ENCODE assay signal across 9 cellular contexts in the genomic region with DNA sequence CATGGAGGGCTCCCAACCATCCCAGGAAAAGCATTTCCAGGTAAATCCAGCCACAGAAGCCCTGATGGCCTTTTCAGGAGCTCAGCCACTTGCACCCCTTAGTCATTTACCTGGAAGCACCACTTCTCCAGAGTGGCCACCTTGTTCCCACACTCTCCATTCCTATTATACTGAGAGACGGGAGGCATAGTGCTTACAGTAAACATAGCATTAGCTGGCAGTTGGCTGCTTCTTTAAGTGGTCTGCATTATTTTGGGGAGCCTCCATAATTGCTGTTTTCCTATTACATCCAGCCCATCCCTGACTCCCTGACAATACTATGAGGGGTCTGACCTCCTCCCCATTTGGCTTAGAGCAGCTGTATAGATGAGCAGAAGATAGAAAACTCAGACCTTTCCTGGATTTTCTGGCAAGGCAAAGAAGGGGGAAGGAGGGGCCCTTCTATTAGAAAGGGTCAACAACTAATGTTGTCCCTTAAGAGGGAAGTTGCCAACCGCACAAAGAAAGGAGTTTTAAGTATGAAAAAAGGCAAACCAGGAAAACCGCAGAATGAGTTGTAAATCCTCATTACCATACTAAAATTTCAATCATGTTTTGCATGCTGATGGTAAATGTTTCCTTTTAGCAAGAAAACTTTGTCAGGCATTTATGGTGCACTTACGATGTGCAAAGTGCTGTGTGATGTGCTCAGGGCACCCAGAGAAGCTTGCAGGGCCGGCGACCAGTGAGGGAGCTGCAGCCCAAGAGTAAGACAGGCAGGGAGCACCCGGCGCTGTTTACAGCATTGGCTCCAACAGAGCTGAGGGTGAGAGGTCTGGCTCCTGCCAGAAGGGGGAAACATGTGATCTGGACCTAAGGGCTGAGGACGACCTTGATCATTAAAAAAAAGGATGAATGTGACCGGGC.
DNase-seq lines count a peak whose midpoint lies in the region; ATAC-seq and TF ChIP-seq lines count a peak whose summit lies in the region.
"Had no signal": no experiment of that assay in that cellular context is flagged by ENCODE, and none has a peak within 500 bp of the region (broad histone marks: within the 10 kb centered on the region; RNA-seq: fewer than 3 reads in every experiment).

No MANE protein-coding gene starts in this region.

- H3K27me3 Mint-ChIP-seq in osteocyte (ENCODE audit: unreplicated experiment) = no peaks in the 10 kb centered on the region
- no peaks in the 10 kb centered on the region for H3K27me3 Mint-ChIP-seq in activated naive CD8-positive, alpha-beta T cell treated with anti-CD3 and anti-CD28 coated beads, Interleukin-2, amount 50 U/mL, for 24 hours
- H3K27me3 Mint-ChIP-seq: activated CD4-positive, alpha-beta T cell treated with anti-CD3 and anti-CD28 coated beads, Interleukin-2, amount 10 ng/mL, durations not matched to agents 7 days and 5 days had no signal

- H3K36me3 Mint-ChIP-seq in osteocyte (ENCODE audit: unreplicated experiment) = no peaks in the 10 kb centered on the region
- H3K36me3 Mint-ChIP-seq in activated naive CD8-positive, alpha-beta T cell treated with anti-CD3 and anti-CD28 coated beads, Interleukin-2, amount 50 U/mL, for 24 hours (ENCODE audit: low read depth) = no peaks in the 10 kb centered on the region

- ATAC-seq in GM19452 (IDR thresholded peaks at IDR 0.05; ENCODE audit: unreplicated experiment) (no peak), HG02588 (IDR thresholded peaks at IDR 0.05; ENCODE audit: unreplicated experiment) (no peak), HG03135 (IDR thresholded peaks at IDR 0.05; ENCODE audit: unreplicated experiment) (no peak)
- no peak for ATAC-seq in activated naive CD8-positive, alpha-beta T cell treated with anti-CD3 and anti-CD28 coated beads, Interleukin-2, amount 50 U/mL, for 24 hours

- H3K4me3 ChIP-seq in GM12875 (ENCODE audit: low read depth, low read length) (no peak overlapping the region), fibroblast of villous mesenchyme (ENCODE audit: low read depth, low read length) (no peak overlapping the region)

- H3K4me3 Mint-ChIP-seq in osteocyte (ENCODE audit: unreplicated experiment) = no peak overlapping the region
- no peak overlapping the region for H3K4me3 Mint-ChIP-seq in activated naive CD8-positive, alpha-beta T cell treated with anti-CD3 and anti-CD28 coated beads, Interleukin-2, amount 50 U/mL, for 24 hours
- H3K4me3 Mint-ChIP-seq: activated CD4-positive, alpha-beta T cell treated with anti-CD3 and anti-CD28 coated beads, Interleukin-2, amount 10 ng/mL, durations not matched to agents 7 days and 5 days had no signal

- 0 out of 2 replicates have a peak, but pooled peaks have one; percentile 12 for TF ChIP-seq CTCF in GM12875 (IDR thresholded peaks at IDR 0.05; ENCODE audit: borderline replicate concordance, insufficient read depth, low read depth, low read length)
- TF ChIP-seq CTCF in fibroblast of villous mesenchyme (IDR thresholded peaks at IDR 0.05; ENCODE audit: insufficient read depth, low read depth, low read length) = peak; percentile 34
- TF ChIP-seq CTCF in osteocyte (IDR thresholded peaks at IDR 0.05) = no peak

- peak overlapping the region; percentile 88 for H3K27ac Mint-ChIP-seq in osteocyte (ENCODE audit: unreplicated experiment)
- no peak overlapping the region for H3K27ac Mint-ChIP-seq in activated naive CD8-positive, alpha-beta T cell treated with anti-CD3 and anti-CD28 coated beads, Interleukin-2, amount 50 U/mL, for 24 hours
- H3K27ac Mint-ChIP-seq: activated CD4-positive, alpha-beta T cell treated with anti-CD3 and anti-CD28 coated beads, Interleukin-2, amount 10 ng/mL, durations not matched to agents 7 days and 5 days had no signal

- no peaks in the 10 kb centered on the region for H3K9me3 Mint-ChIP-seq in osteocyte (ENCODE audit: unreplicated experiment)
- peaks cover 4% of the 10 kb centered on the region for H3K9me3 Mint-ChIP-seq in activated naive CD8-positive, alpha-beta T cell treated with anti-CD3 and anti-CD28 coated beads, Interleukin-2, amount 50 U/mL, for 24 hours

- DNase-seq in NOMO-1 treated with dmso at 0.1 percent for 144 hours (lab: John Stamatoyannopoulos, UW; ENCODE audit: unreplicated experiment) (peak; percentile 31), fibroblast of villous mesenchyme (ENCODE audit: low read depth) (peak; percentile 79), osteocyte (ENCODE audit: extremely low spot score, unreplicated experiment) (no peak)
- no peak for DNase-seq in activated naive CD8-positive, alpha-beta T cell treated with anti-CD3 and anti-CD28 coated beads, Interleukin-2, amount 50 U/mL, for 24 hours
- DNase-seq: activated CD4-positive, alpha-beta T cell treated with anti-CD3 and anti-CD28 coated beads, Interleukin-2, amount 10 ng/mL, durations not matched to agents 7 days and 5 days had no signal

- peaks cover 37% of the 10 kb centered on the region for H3K4me1 Mint-ChIP-seq in osteocyte (ENCODE audit: unreplicated experiment)
- H3K4me1 Mint-ChIP-seq in activated naive CD8-positive, alpha-beta T cell treated with anti-CD3 and anti-CD28 coated beads, Interleukin-2, amount 50 U/mL, for 24 hours = no peaks in the 10 kb centered on the region

Comparison
In these comparisons a context has a peak if more than half of its experiments do, and no peak if none do; other contexts are left out.
1. DNase-seq: peak in NOMO-1 treated with dmso at 0.1 percent for 144 hours (single experiment) and fibroblast of villous mesenchyme (single experiment); none in osteocyte (single experiment) and activated naive CD8-positive, alpha-beta T cell treated with anti-CD3 and anti-CD28 coated beads, Interleukin-2, amount 50 U/mL, for 24 hours (single experiment).